Comparison of ENCODE assay signal across 1 cellular context in genomic region chr12:93468008-93468371, GRCh38.
TF ChIP-seq lines count a peak whose summit lies in the region.

No MANE protein-coding gene starts in this region.

TF ChIP-seq in IMR-90, 13 proteins besides CTCF, POLR2A, EP300 and RAD21 (continued from another document):
- TF ChIP-seq MAFK (IDR thresholded peaks at IDR 0.05; ENCODE audit: low read depth, low read length) (no peak), BHLHE40 (IDR thresholded peaks at IDR 0.05; ENCODE audit: low read depth, low read length) (no peak), NFE2L2 (IDR thresholded peaks at IDR 0.05; ENCODE audit: low read depth, low read length) (no peak), FOS (IDR thresholded peaks at IDR 0.05; ENCODE audit: low read depth, low read length) (no peak), USF2 (IDR thresholded peaks at IDR 0.05; ENCODE audit: low read depth, low read length) (no peak)
